In the genomic region with DNA sequence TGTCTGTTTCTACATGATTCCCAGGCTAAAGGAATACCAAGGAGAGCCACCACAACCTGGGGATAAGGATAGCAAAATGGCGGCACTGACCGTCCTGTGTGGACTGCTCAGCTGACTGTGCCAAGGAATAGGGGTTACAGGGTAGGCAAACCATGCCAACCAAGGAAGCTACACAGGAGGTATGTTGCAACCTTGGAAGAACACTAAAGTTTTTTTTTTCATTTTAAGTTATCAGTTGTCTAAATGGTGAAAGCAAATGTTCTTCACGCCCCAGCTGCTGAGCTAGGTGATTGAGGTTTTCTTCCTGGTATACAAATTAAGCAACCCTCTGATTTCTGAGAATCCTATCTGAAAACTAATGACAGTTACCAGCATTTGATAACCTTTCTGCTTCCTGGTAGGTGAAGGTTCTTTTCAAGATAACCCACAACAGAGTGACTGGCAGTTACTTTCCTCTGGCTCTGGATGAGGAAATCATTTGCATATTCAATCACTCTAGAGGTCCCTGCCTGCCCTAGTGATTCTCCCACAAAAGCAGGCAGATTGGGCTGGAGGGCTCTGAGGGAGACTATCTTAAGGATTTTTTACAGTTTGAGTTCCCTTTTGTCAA, we compare ENCODE assay signal across 15 cellular contexts.
DNase-seq lines count a peak whose midpoint lies in the region; ATAC-seq lines count a peak whose summit lies in the region.
"Had no signal": no experiment of that assay in that cellular context is flagged by ENCODE, and none has a peak within 500 bp of the region (broad histone marks: within the 10 kb centered on the region; RNA-seq: fewer than 3 reads in every experiment).

No MANE protein-coding gene starts in this region.

- peak; percentile 78 for DNase-seq in Jurkat, Clone E6-1 (ENCODE audit: low read depth, low spot score)
- DNase-seq in activated CD8-positive, alpha-beta T cell treated with anti-CD3 and anti-CD28 coated beads, Interleukin-2, amount 10 ng/mL, durations not matched to agents 7 days and 5 days = no peak
- peak; percentile 80 for DNase-seq in mesendoderm
- DNase-seq in NCI-H146 treated with DMSO at 0.1 percent for 48 hours (lab: John Stamatoyannopoulos, UW; ENCODE audit: unreplicated experiment) = no peak
- no peak for DNase-seq in neuronal stem cell (ENCODE audit: low spot score)
- DNase-seq: activated CD4-positive, alpha-beta T cell treated with anti-CD3 and anti-CD28 coated beads, Interleukin-2, amount 50 U/mL, for 48 hours; activated naive CD8-positive, alpha-beta T cell treated with anti-CD3 and anti-CD28 coated beads for 36 hours; activated T-cell treated with anti-CD3 and anti-CD28 coated beads, Interleukin-2, amount 50 U/mL, for 48 hours; NCI-H1417; NCI-H2171 treated with DMSO at 0.1 percent for 48 hours; NCI-H774; posterior cingulate gyrus had no signal

- H2AFZ ChIP-seq in neuronal stem cell (ENCODE audit: low read length) = no peak overlapping the region

- H3K4ac ChIP-seq in mesendoderm (ENCODE audit: low read depth, low read length) (no peak overlapping the region), neuronal stem cell (ENCODE audit: low read length) (no peak overlapping the region)

- no peaks in the 10 kb centered on the region for H3K79me1 ChIP-seq in mesendoderm (ENCODE audit: low read length)
- H3K79me1 ChIP-seq in neuronal stem cell (ENCODE audit: low read depth, low read length) = no peaks in the 10 kb centered on the region

- H3K23ac ChIP-seq in mesendoderm (ENCODE audit: low read length) (no peak overlapping the region), neuronal stem cell (ENCODE audit: low read depth, low read length, poor library complexity) (no peak overlapping the region)

- H3K27me3 Mint-ChIP-seq in activated CD8-positive, alpha-beta T cell treated with anti-CD3 and anti-CD28 coated beads, Interleukin-2, amount 10 ng/mL, durations not matched to agents 7 days and 5 days (ENCODE audit: low read depth) = peaks cover 2% of the 10 kb centered on the region
- H3K27me3 Mint-ChIP-seq in stimulated activated memory B cell treated with anti-CD40 and anti-IgM and Interleukin-4, amounts not matched to agents 10 μg/mL and 1 μg/mL and 100 μg/mL, for 72 hours = peaks cover 25% of the 10 kb centered on the region

- peaks cover 16% of the 10 kb centered on the region for H3K4me1 Mint-ChIP-seq in activated CD8-positive, alpha-beta T cell treated with anti-CD3 and anti-CD28 coated beads, Interleukin-2, amount 10 ng/mL, durations not matched to agents 7 days and 5 days (ENCODE audit: low read depth)
- no peaks in the 10 kb centered on the region for H3K4me1 Mint-ChIP-seq in stimulated activated memory B cell treated with anti-CD40 and anti-IgM and Interleukin-4, amounts not matched to agents 10 μg/mL and 1 μg/mL and 100 μg/mL, for 72 hours
- H3K4me1 Mint-ChIP-seq: activated naive CD8-positive, alpha-beta T cell treated with anti-CD3 and anti-CD28 coated beads for 36 hours had no signal

- H2AK5ac ChIP-seq in mesendoderm (ENCODE audit: low read length) (no peak overlapping the region), neuronal stem cell (ENCODE audit: low read depth, low read length) (no peak overlapping the region)

- H3K4me1 ChIP-seq in mesendoderm (ENCODE audit: control insufficient read depth, low read depth, low read length) (peaks cover 2% of the 10 kb centered on the region), neuronal stem cell (ENCODE audit: control insufficient read depth in 2 of 2, insufficient read depth in 1 of 2, low read depth in 1 of 2, low read length in 2 of 2) (no peaks in the 10 kb centered on the region)
- H3K4me1 ChIP-seq: breast epithelium had no signal

- H3K18ac ChIP-seq in mesendoderm (ENCODE audit: low read length) (peak overlapping the region; percentile 47), neuronal stem cell (ENCODE audit: low read length) (no peak overlapping the region)

- H3K36me3 ChIP-seq in mesendoderm (ENCODE audit: control insufficient read depth, insufficient read depth, low read length) = no peaks in the 10 kb centered on the region
- H3K36me3 ChIP-seq in neuronal stem cell (replicated peaks in 1 of 2; ENCODE audit: control insufficient read depth in 2 of 2, insufficient read depth in 2 of 2, low read length in 2 of 2) = no peaks in the 10 kb centered on the region
- H3K36me3 ChIP-seq: breast epithelium had no signal

- H4K5ac ChIP-seq in mesendoderm (ENCODE audit: low read length) = no peak overlapping the region

- H3K27ac Mint-ChIP-seq in activated CD8-positive, alpha-beta T cell treated with anti-CD3 and anti-CD28 coated beads, Interleukin-2, amount 10 ng/mL, durations not matched to agents 7 days and 5 days = peak overlapping the region; percentile 47
- no peak overlapping the region for H3K27ac Mint-ChIP-seq in stimulated activated memory B cell treated with anti-CD40 and anti-IgM and Interleukin-4, amounts not matched to agents 10 μg/mL and 1 μg/mL and 100 μg/mL, for 72 hours
- H3K27ac Mint-ChIP-seq: activated naive CD8-positive, alpha-beta T cell treated with anti-CD3 and anti-CD28 coated beads for 36 hours had no signal

- H3K9me3 Mint-ChIP-seq in activated CD8-positive, alpha-beta T cell treated with anti-CD3 and anti-CD28 coated beads, Interleukin-2, amount 10 ng/mL, durations not matched to agents 7 days and 5 days (ENCODE audit: insufficient read depth) = no peaks in the 10 kb centered on the region
- H3K9me3 Mint-ChIP-seq in stimulated activated memory B cell treated with anti-CD40 and anti-IgM and Interleukin-4, amounts not matched to agents 10 μg/mL and 1 μg/mL and 100 μg/mL, for 72 hours = no peaks in the 10 kb centered on the region
- H3K9me3 Mint-ChIP-seq: activated naive CD8-positive, alpha-beta T cell treated with anti-CD3 and anti-CD28 coated beads for 36 hours had no signal

- ATAC-seq in GM18520 (IDR thresholded peaks at IDR 0.05; ENCODE audit: unreplicated experiment) = peak; percentile 32
- peak; percentile 72 for ATAC-seq in activated CD8-positive, alpha-beta T cell treated with anti-CD3 and anti-CD28 coated beads, Interleukin-2, amount 10 ng/mL, durations not matched to agents 7 days and 5 days
- no peak for ATAC-seq in stimulated activated memory B cell treated with anti-CD40 and anti-IgM and Interleukin-4, amounts not matched to agents 10 μg/mL and 1 μg/mL and 100 μg/mL, for 72 hours

- H3K36me3 Mint-ChIP-seq in activated CD8-positive, alpha-beta T cell treated with anti-CD3 and anti-CD28 coated beads, Interleukin-2, amount 10 ng/mL, durations not matched to agents 7 days and 5 days (ENCODE audit: low read depth) = no peaks in the 10 kb centered on the region
- no peaks in the 10 kb centered on the region for H3K36me3 Mint-ChIP-seq in stimulated activated memory B cell treated with anti-CD40 and anti-IgM and Interleukin-4, amounts not matched to agents 10 μg/mL and 1 μg/mL and 100 μg/mL, for 72 hours
- H3K36me3 Mint-ChIP-seq: activated naive CD8-positive, alpha-beta T cell treated with anti-CD3 and anti-CD28 coated beads for 36 hours had no signal

- H4K91ac ChIP-seq in neuronal stem cell (ENCODE audit: low read depth, low read length, poor library complexity) = no peak overlapping the region

- no CpG with 5 or more reads among the region's 3 CpGs for WGBS in mesendoderm (ENCODE audit: extremely low coverage, insufficient coverage, low lambda C conversion rate)
- WGBS in neuronal stem cell (ENCODE audit: extremely low coverage in 2 of 2, insufficient read length in 2 of 2, insufficient replicate concordance in 1 of 2), 2 donors = no CpG with 5 or more reads among the region's 3 CpGs

- no peak overlapping the region for H3K56ac ChIP-seq in mesendoderm (ENCODE audit: low read length)

- H3K27ac ChIP-seq in mesendoderm (ENCODE audit: low read depth, low read length) (no peak overlapping the region), neuronal stem cell (replicated peaks; ENCODE audit: low read length) (no peak overlapping the region)
- H3K27ac ChIP-seq: breast epithelium had no signal

- H2BK5ac ChIP-seq in mesendoderm (ENCODE audit: low read length) (peak overlapping the region; percentile 6), neuronal stem cell (ENCODE audit: low read length) (no peak overlapping the region)

- no peaks in the 10 kb centered on the region for H3K79me2 ChIP-seq in mesendoderm (ENCODE audit: control insufficient read depth, insufficient read depth, low read length)

- H3K4me3 ChIP-seq in Jurkat, Clone E6-1 (ENCODE audit: low read length) = no peak overlapping the region
- no peak overlapping the region for H3K4me3 ChIP-seq in mesendoderm (ENCODE audit: low read length)
- H3K4me3 ChIP-seq in neuronal stem cell (ENCODE audit: low read length in 2 of 2) = no peak overlapping the region
- H3K4me3 ChIP-seq: breast epithelium had no signal

- no peaks in the 10 kb centered on the region for H3K9me3 ChIP-seq in neuronal stem cell (replicated peaks in 1 of 2; ENCODE audit: control insufficient read depth in 2 of 2, insufficient read depth in 1 of 2, low read depth in 1 of 2, low read length in 2 of 2)
- H3K9me3 ChIP-seq: breast epithelium had no signal

- H4K8ac ChIP-seq in mesendoderm (ENCODE audit: low read depth, low read length) (no peak overlapping the region), neuronal stem cell (ENCODE audit: low read depth, low read length) (no peak overlapping the region)

- H3K4me2 ChIP-seq in mesendoderm (ENCODE audit: low read length) = no peak overlapping the region
- no peak overlapping the region for H3K4me2 ChIP-seq in neuronal stem cell (ENCODE audit: insufficient read depth, low read length, poor library complexity, severe bottlenecking)

- no peak overlapping the region for H3K9ac ChIP-seq in mesendoderm (ENCODE audit: low read length)
- H3K9ac ChIP-seq in neuronal stem cell (ENCODE audit: low read depth, low read length, poor library complexity) = no peak overlapping the region

- POLR2A ChIA-PET in activated CD8-positive, alpha-beta T cell treated with anti-CD3 and anti-CD28 coated beads, Interleukin-2, amount 10 ng/mL, durations not matched to agents 7 days and 5 days (lab: Charles Lee) = no interaction called here

- no peak overlapping the region for H2BK12ac ChIP-seq in neuronal stem cell (ENCODE audit: low read length)

- H2BK15ac ChIP-seq in mesendoderm (replicated peaks; ENCODE audit: low read depth) = no peak overlapping the region
- no peak overlapping the region for H2BK15ac ChIP-seq in neuronal stem cell (ENCODE audit: low read length)

- H2BK120ac ChIP-seq in mesendoderm (ENCODE audit: low read depth, low read length) = no peak overlapping the region
- no peak overlapping the region for H2BK120ac ChIP-seq in neuronal stem cell (ENCODE audit: low read depth, low read length)

- H3K4me3 Mint-ChIP-seq in activated CD8-positive, alpha-beta T cell treated with anti-CD3 and anti-CD28 coated beads, Interleukin-2, amount 10 ng/mL, durations not matched to agents 7 days and 5 days = no peak overlapping the region
- H3K4me3 Mint-ChIP-seq in stimulated activated memory B cell treated with anti-CD40 and anti-IgM and Interleukin-4, amounts not matched to agents 10 μg/mL and 1 μg/mL and 100 μg/mL, for 72 hours = no peak overlapping the region
- H3K4me3 Mint-ChIP-seq: activated naive CD8-positive, alpha-beta T cell treated with anti-CD3 and anti-CD28 coated beads for 36 hours had no signal

- CTCF ChIA-PET in activated CD8-positive, alpha-beta T cell treated with anti-CD3 and anti-CD28 coated beads, Interleukin-2, amount 10 ng/mL, durations not matched to agents 7 days and 5 days (lab: Charles Lee) = interaction anchor here (0.7 kb wide), 1 partner anchor 37 kb away, joined by 4 read pairs; no protein-coding TSS in a partner anchor

- H3K27me3 ChIP-seq in mesendoderm (ENCODE audit: insufficient read depth, low read length, poor library complexity) (no peaks in the 10 kb centered on the region), neuronal stem cell (ENCODE audit: control insufficient read depth in 3 of 3, insufficient read depth in 3 of 3, low read depth in 1 of 3, low read length in 3 of 3) (no peaks in the 10 kb centered on the region)
- H3K27me3 ChIP-seq: breast epithelium had no signal

- no peak overlapping the region for H3K14ac ChIP-seq in neuronal stem cell (ENCODE audit: low read length)

Comparison
In these comparisons a context has a peak if more than half of its experiments do, and no peak if none do; other contexts are left out.
1. DNase-seq: peak in Jurkat, Clone E6-1 (single experiment) and mesendoderm (single experiment); none in activated CD8-positive, alpha-beta T cell treated with anti-CD3 and anti-CD28 coated beads, Interleukin-2, amount 10 ng/mL, durations not matched to agents 7 days and 5 days (single experiment), NCI-H146 treated with DMSO at 0.1 percent for 48 hours (single experiment) and neuronal stem cell (single experiment).